19 cellular contexts compared by ENCODE assay signal in the genomic region with DNA sequence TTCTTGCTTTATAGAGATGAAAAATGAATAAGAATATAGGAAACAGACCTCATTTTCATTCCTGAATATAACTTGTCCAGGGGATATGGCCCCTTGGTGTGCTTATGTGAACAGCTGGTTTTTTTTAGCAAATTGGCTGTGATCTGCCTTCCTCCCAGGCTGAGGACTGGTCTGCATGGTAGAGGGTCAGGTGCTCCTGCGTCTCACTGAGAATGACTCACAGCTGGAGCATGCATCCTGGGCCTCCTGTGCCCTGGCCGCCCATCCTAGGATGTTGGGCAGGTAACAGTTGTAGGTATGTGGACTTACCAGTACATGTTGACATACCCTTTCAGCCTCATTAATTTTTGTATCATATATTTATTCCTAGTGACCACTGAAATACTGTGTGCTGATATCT. TPM values are rescaled to one million over a fixed set of nuclear protein-coding genes. Genes with fewer than 3 reads are reported as not detected.
"Had no signal": no experiment of that assay in that cellular context is flagged by ENCODE, and none has a peak within 500 bp of the region (broad histone marks: within the 10 kb centered on the region; RNA-seq: fewer than 3 reads in every experiment).

No MANE protein-coding gene starts in this region.

- H3K36me3 ChIP-seq: uterus had no signal

- DNase-seq: activated CD4-positive, alpha-beta T cell treated with anti-CD3 and anti-CD28 coated beads, Interleukin-2, amount 10 ng/mL, durations not matched to agents 7 days and 5 days; activated CD4-positive, CD25-positive, alpha-beta regulatory T cell; activated CD8-positive, alpha-beta memory T cell treated with anti-CD3 and anti-CD28 coated beads for 24 hours; activated naive CD4-positive, alpha-beta T cell; activated naive CD8-positive, alpha-beta T cell treated with anti-CD3 and anti-CD28 coated beads, Interleukin-2, amount 10 ng/mL, durations not matched to agents 7 days and 5 days; anterior cingulate cortex; esophagus squamous epithelium; hypothalamus; kidney glomerular epithelial cell; nephron progenitor cell; right lobe of liver; stimulated activated CD4-positive, alpha-beta T cell treated with anti-CD3 and anti-CD28 coated beads, Interleukin-1b, Interleukin-23, amount 100 ng/mL, for 48 hours; stimulated activated naive CD8-positive, alpha-beta T cell treated with anti-CD3 and anti-CD28 coated beads, Interleukin-15, amount 100 ng/mL, for 72 hours; SW 1271; uterus had no signal

- H3K27me3 Mint-ChIP-seq: activated CD4-positive, alpha-beta T cell treated with anti-CD3 and anti-CD28 coated beads, Interleukin-2, amount 10 ng/mL, durations not matched to agents 7 days and 5 days; activated naive CD8-positive, alpha-beta T cell treated with anti-CD3 and anti-CD28 coated beads, Interleukin-2, amount 10 ng/mL, durations not matched to agents 7 days and 5 days; stimulated activated naive CD8-positive, alpha-beta T cell treated with anti-CD3 and anti-CD28 coated beads, Interleukin-15, amount 100 ng/mL, for 72 hours had no signal

- H3K9me3 Mint-ChIP-seq: activated CD4-positive, alpha-beta T cell treated with anti-CD3 and anti-CD28 coated beads, Interleukin-2, amount 10 ng/mL, durations not matched to agents 7 days and 5 days; activated naive CD8-positive, alpha-beta T cell treated with anti-CD3 and anti-CD28 coated beads, Interleukin-2, amount 10 ng/mL, durations not matched to agents 7 days and 5 days; mesothelial cell of epicardium; nephron progenitor cell; stimulated activated naive CD8-positive, alpha-beta T cell treated with anti-CD3 and anti-CD28 coated beads, Interleukin-15, amount 100 ng/mL, for 72 hours had no signal

- H3K4me1 ChIP-seq: prostate gland, uterus had no signal

- H3K4me3 ChIP-seq: esophagus squamous epithelium, prostate gland, right lobe of liver, uterus had no signal

- H3K27ac ChIP-seq: prostate gland, right lobe of liver, uterus had no signal

- H3K27me3 ChIP-seq: esophagus squamous epithelium, right lobe of liver, uterus had no signal

- H3K9me3 ChIP-seq: esophagus squamous epithelium, prostate gland, right lobe of liver, uterus had no signal

- H3K27ac Mint-ChIP-seq: activated CD4-positive, alpha-beta T cell treated with anti-CD3 and anti-CD28 coated beads, Interleukin-2, amount 10 ng/mL, durations not matched to agents 7 days and 5 days; mesothelial cell of epicardium; nephron progenitor cell had no signal

- H3K4me1 Mint-ChIP-seq: nephron progenitor cell had no signal

- H3K4me3 Mint-ChIP-seq: activated CD4-positive, alpha-beta T cell treated with anti-CD3 and anti-CD28 coated beads, Interleukin-2, amount 10 ng/mL, durations not matched to agents 7 days and 5 days; activated naive CD8-positive, alpha-beta T cell treated with anti-CD3 and anti-CD28 coated beads, Interleukin-2, amount 10 ng/mL, durations not matched to agents 7 days and 5 days; mesothelial cell of epicardium; nephron progenitor cell; stimulated activated naive CD8-positive, alpha-beta T cell treated with anti-CD3 and anti-CD28 coated beads, Interleukin-15, amount 100 ng/mL, for 72 hours had no signal

RNA-seq across cellular contexts. Expression of a gene that starts 29.8 kb away (rescaled TPM):
- total RNA-seq: activated CD4-positive, alpha-beta T cell treated with anti-CD3 and anti-CD28 coated beads, Interleukin-2, amount 10 ng/mL, durations not matched to agents 7 days and 5 days; activated naive CD8-positive, alpha-beta T cell treated with anti-CD3 and anti-CD28 coated beads, Interleukin-2, amount 10 ng/mL, durations not matched to agents 7 days and 5 days; fibroblast of villous mesenchyme; T-helper 2 cell treated with Interferon-gamma antibody and Interleukin-4, amounts not matched to agents 100 ng/mL and 5 ng/mL, for 36 hours had no signal
